15 cellular contexts compared by ENCODE assay signal in genomic region chr10:1151071-1152033, GRCh38.
DNase-seq lines count a peak whose midpoint lies in the region; ATAC-seq and TF ChIP-seq lines count a peak whose summit lies in the region.
"Had no signal": no experiment of that assay in that cellular context is flagged by ENCODE, and none has a peak within 500 bp of the region (broad histone marks: within the 10 kb centered on the region; RNA-seq: fewer than 3 reads in every experiment).

No MANE protein-coding gene starts in this region.

- H3K9ac ChIP-seq in OCI-LY3 (ENCODE audit: low read length), result no peak overlapping the region
- H3K9ac ChIP-seq: parathyroid adenoma had no signal

- TF ChIP-seq POLR2A in esophagus muscularis mucosa (IDR thresholded peaks at IDR 0.05; ENCODE audit: low read depth), result no peak

- 84% methylated on average over 15 of the region's 15 CpGs for WGBS in esophagus muscularis mucosa

- H3K9me3 ChIP-seq in OCI-LY3 (ENCODE audit: insufficient read depth, low read length) (no peaks in the 10 kb centered on the region), esophagus muscularis mucosa (peaks cover 0 to 12% (median 4%) of the 10 kb centered on the region in 4 donors)
- H3K9me3 ChIP-seq: suprapubic skin had no signal

- H2AFZ ChIP-seq in OCI-LY3 (ENCODE audit: low read depth, low read length), result no peak overlapping the region
- H2AFZ ChIP-seq: parathyroid adenoma had no signal

- H3K27me3 ChIP-seq in OCI-LY3 (ENCODE audit: low read depth, low read length) (no peaks in the 10 kb centered on the region), esophagus muscularis mucosa (peaks cover 0 to 8% (median 0%) of the 10 kb centered on the region in 4 donors)
- H3K27me3 ChIP-seq: suprapubic skin had no signal

- peaks cover 24% of the 10 kb centered on the region for H3K4me1 ChIP-seq in OCI-LY3 (ENCODE audit: low read length)
- H3K4me1 ChIP-seq in esophagus muscularis mucosa, result no peaks in the 10 kb centered on the region
- H3K4me1 ChIP-seq: Caco-2, gastroesophageal sphincter, suprapubic skin had no signal

- H3K36me3 ChIP-seq in OCI-LY3 (replicated peaks; ENCODE audit: low read depth, low read length), result no peaks in the 10 kb centered on the region
- no peaks in the 10 kb centered on the region for H3K36me3 ChIP-seq in esophagus muscularis mucosa
- H3K36me3 ChIP-seq: gastroesophageal sphincter, suprapubic skin had no signal

- TF ChIP-seq EP300 in esophagus muscularis mucosa (IDR thresholded peaks at IDR 0.05), result no peak

- H3K27ac ChIP-seq in OCI-LY3 (ENCODE audit: low read length) (peak overlapping the region; percentile 39), esophagus muscularis mucosa (replicated peaks in 1 of 4) (no peak overlapping the region)
- H3K27ac ChIP-seq: gastroesophageal sphincter, parathyroid adenoma, suprapubic skin had no signal

- no peaks in the 10 kb centered on the region for H3K36me3 Mint-ChIP-seq in type B pancreatic cell

- ATAC-seq in Right ventricle myocardium inferior (no peak), HG03520 (IDR thresholded peaks at IDR 0.05; ENCODE audit: unreplicated experiment) (no peak)
- ATAC-seq: gastroesophageal sphincter had no signal

- in situ Hi-C loops in G401 (cut with HindIII; ENCODE audit: low sequenced_read_pairs), result no loop called here

- TF ChIP-seq CTCF in OCI-LY3 (IDR thresholded peaks at IDR 0.05; ENCODE audit: low read depth, low read length), result no peak
- no peak for TF ChIP-seq CTCF in esophagus muscularis mucosa (IDR thresholded peaks at IDR 0.05)
- TF ChIP-seq CTCF in type B pancreatic cell (conservative IDR thresholded peaks at IDR 0.05), result no peak

- H3K27ac Mint-ChIP-seq in type B pancreatic cell, result peak overlapping the region; percentile 50

- H4K20me1 ChIP-seq in OCI-LY3 (ENCODE audit: insufficient read depth, low read length), result no peaks in the 10 kb centered on the region

- peak overlapping the region; percentile 51 for H3K4me2 ChIP-seq in OCI-LY3 (ENCODE audit: low read length)

- intact Hi-C loops in Right ventricle myocardium inferior (cut with DNase I), result no loop called here
- intact Hi-C loops in cardiac septum (cut with DNase I), result no loop called here
- intact Hi-C loops in esophagus muscularis mucosa (cut with DNase I), result no loop called here

- H3K4me3 ChIP-seq in OCI-LY3 (ENCODE audit: low read length) (peak overlapping the region; percentile 18; the same call in 1 of the 2 replicates), esophagus muscularis mucosa (no peak overlapping the region)
- H3K4me3 ChIP-seq: gastroesophageal sphincter, mucosa of descending colon, suprapubic skin had no signal

- H3K79me2 ChIP-seq in OCI-LY3 (ENCODE audit: low read length), result no peaks in the 10 kb centered on the region
- H3K79me2 ChIP-seq: parathyroid adenoma had no signal

- no peak overlapping the region for H3K4me3 Mint-ChIP-seq in type B pancreatic cell
- H3K4me3 Mint-ChIP-seq: immature natural killer cell had no signal

- peaks cover 11% of the 10 kb centered on the region for H3K27me3 Mint-ChIP-seq in type B pancreatic cell

- H3K9me3 Mint-ChIP-seq in type B pancreatic cell, result no peaks in the 10 kb centered on the region

- peaks cover 10% of the 10 kb centered on the region for H3K4me1 Mint-ChIP-seq in type B pancreatic cell (ENCODE audit: unreplicated experiment)

- DNase-seq in Right ventricle myocardium inferior (ENCODE audit: missing footprints) (peak; percentile 50), cardiac septum (ENCODE audit: low spot score) (no peak), esophagus muscularis mucosa (ENCODE audit: extremely low spot score) (peak; percentile 89), type B pancreatic cell (ENCODE audit: extremely low spot score, unreplicated experiment) (no peak), epidermal melanocyte (ENCODE audit: insufficient read length, low spot score) (no peak), G401 (ENCODE audit: low spot score) (no peak)
- DNase-seq: Caco-2, immature natural killer cell, mucosa of descending colon, NCI-H2227 treated with DMSO at 0.1 percent for 48 hours had no signal

Comparison
In these comparisons a context has a peak if more than half of its experiments do, and no peak if none do; other contexts are left out.
1. DNase-seq: peak in Right ventricle myocardium inferior (single experiment) and esophagus muscularis mucosa (single experiment); none in cardiac septum (single experiment), type B pancreatic cell (single experiment), epidermal melanocyte (single experiment) and G401 (single experiment).